ENCODE assay signal across 10 cellular contexts in genomic region chr12:69007858-69008314, GRCh38.
A peak's percentile ranks its signal among the peaks of the same experiment; 100 is the strongest.
DNase-seq lines count a peak whose midpoint lies in the region; ATAC-seq and TF ChIP-seq lines count a peak whose summit lies in the region.
"Had no signal": no experiment of that assay in that cellular context is flagged by ENCODE, and none has a peak within 500 bp of the region (broad histone marks: within the 10 kb centered on the region; RNA-seq: fewer than 3 reads in every experiment).

No MANE protein-coding gene starts in this region.

- no peaks in the 10 kb centered on the region for H3K36me3 ChIP-seq in thyroid gland

- H3K27me3 ChIP-seq in thyroid gland (no peaks in the 10 kb centered on the region), dorsolateral prefrontal cortex (no peaks in the 10 kb centered on the region)

- H3K4me1 ChIP-seq in thyroid gland, result peaks cover 4 to 17% of the 10 kb centered on the region in 2 donors

- no peak overlapping the region for H3K27ac Mint-ChIP-seq in activated T-cell treated with anti-CD3 and anti-CD28 coated beads, Interleukin-2, amount 50 U/mL, for 72 hours

- H3K9me3 ChIP-seq in thyroid gland, result no peaks in the 10 kb centered on the region

- no peak for TF ChIP-seq POLR2A in thyroid gland (IDR thresholded peaks at IDR 0.05)

- peaks cover 0 to 2% of the 10 kb centered on the region in 2 donors for H3K36me3 Mint-ChIP-seq in activated T-cell treated with anti-CD3 and anti-CD28 coated beads, Interleukin-2, amount 50 U/mL, for 72 hours (ENCODE audit: insufficient read depth in 2 of 2)
- H3K36me3 Mint-ChIP-seq in activated T-cell treated with anti-CD3 and anti-CD28 coated beads, Interleukin-2, amount 50 U/mL, for 4 hours (ENCODE audit: insufficient read depth), result no peaks in the 10 kb centered on the region

- WGBS in thyroid gland, 2 donors, result 47 to 50% methylated on average over 3 of the region's 3 CpGs

- no peak for ATAC-seq in activated T-cell treated with anti-CD3 and anti-CD28 coated beads, Interleukin-2, amount 50 U/mL, for 72 hours (replicated peaks in 1 of 2)
- ATAC-seq in activated T-cell treated with anti-CD3 and anti-CD28 coated beads, Interleukin-2, amount 50 U/mL, for 4 hours, result no peak

- TF ChIP-seq CTCF in thyroid gland (IDR thresholded peaks at IDR 0.05) (no peak), dorsolateral prefrontal cortex (IDR thresholded peaks at IDR 0.05 in 54 of 56, conservative IDR thresholded peaks at IDR 0.05 in 2 of 56; ENCODE audit: low read depth in 1 of 56, partially characterized antibody in 56 of 56) (no peak)

- DNase-seq in activated T-cell treated with anti-CD3 and anti-CD28 coated beads, Interleukin-2, amount 50 U/mL, for 72 hours, result no peak
- no peak for DNase-seq in activated T-cell treated with anti-CD3 and anti-CD28 coated beads, Interleukin-2, amount 50 U/mL, for 4 hours
- DNase-seq in SHP77 treated with DMSO at 0.1 percent for 48 hours (lab: John Stamatoyannopoulos, UW) (peak; percentile 25), iPS-NIHi11 (ENCODE audit: low spot score) (peak; percentile 33), thyroid gland (no peak), dorsolateral prefrontal cortex (no peak), occipital lobe (lab: John Stamatoyannopoulos, UW) (no peak), COLO668 (lab: John Stamatoyannopoulos, UW; ENCODE audit: unreplicated experiment) (no peak)
- DNase-seq: GOT3; stimulated activated CD4-positive, alpha-beta T cell treated with anti-CD3 and anti-CD28 coated beads, Interleukin-12 subunit alpha, Interleukin-12 subunit beta, amount 100 ng/mL, for 4 hours had no signal

- no peaks in the 10 kb centered on the region for H3K9me3 Mint-ChIP-seq in activated T-cell treated with anti-CD3 and anti-CD28 coated beads, Interleukin-2, amount 50 U/mL, for 72 hours
- no peaks in the 10 kb centered on the region for H3K9me3 Mint-ChIP-seq in activated T-cell treated with anti-CD3 and anti-CD28 coated beads, Interleukin-2, amount 50 U/mL, for 4 hours

- H3K4me1 Mint-ChIP-seq in activated T-cell treated with anti-CD3 and anti-CD28 coated beads, Interleukin-2, amount 50 U/mL, for 72 hours (ENCODE audit: low read depth), result peaks cover 14% of the 10 kb centered on the region
- peaks cover 9% of the 10 kb centered on the region for H3K4me1 Mint-ChIP-seq in activated T-cell treated with anti-CD3 and anti-CD28 coated beads, Interleukin-2, amount 50 U/mL, for 4 hours (ENCODE audit: low read depth)

- H3K27me3 Mint-ChIP-seq in activated T-cell treated with anti-CD3 and anti-CD28 coated beads, Interleukin-2, amount 50 U/mL, for 72 hours (ENCODE audit: low read depth), result peaks cover 44% of the 10 kb centered on the region
- peaks cover 3% of the 10 kb centered on the region for H3K27me3 Mint-ChIP-seq in activated T-cell treated with anti-CD3 and anti-CD28 coated beads, Interleukin-2, amount 50 U/mL, for 4 hours (ENCODE audit: low read depth)

- peak overlapping the region; percentile 35 to 55 for H3K4me3 Mint-ChIP-seq in activated T-cell treated with anti-CD3 and anti-CD28 coated beads, Interleukin-2, amount 50 U/mL, for 72 hours
- H3K4me3 Mint-ChIP-seq in activated T-cell treated with anti-CD3 and anti-CD28 coated beads, Interleukin-2, amount 50 U/mL, for 4 hours, result no peak overlapping the region

- H3K27ac ChIP-seq in thyroid gland (peak overlapping the region in 2 of 3 donors; percentile 55 to 69), dorsolateral prefrontal cortex (peak overlapping the region in 2 of 59 donors; percentile 21 to 24)

- intact Hi-C loops in thyroid gland (cut with DNase I), result no loop called here
- intact Hi-C loops in dorsolateral prefrontal cortex (cut with DNase I), result no loop called here

- H3K4me3 ChIP-seq in thyroid gland (replicated peaks in 1 of 3) (no peak overlapping the region), dorsolateral prefrontal cortex (peak overlapping the region in 3 of 59 donors; percentile 18 to 39 (median 35))

Comparison
In these comparisons a context has a peak if more than half of its experiments do, and no peak if none do; other contexts are left out.
1. DNase-seq: peak in SHP77 treated with DMSO at 0.1 percent for 48 hours (single experiment) and iPS-NIHi11 (single experiment); none in activated T-cell treated with anti-CD3 and anti-CD28 coated beads, Interleukin-2, amount 50 U/mL, for 72 hours (0 of 2), activated T-cell treated with anti-CD3 and anti-CD28 coated beads, Interleukin-2, amount 50 U/mL, for 4 hours (single experiment), thyroid gland (0 of 2), dorsolateral prefrontal cortex (0 of 10), occipital lobe (single experiment) and COLO668 (single experiment).